In the genomic region with DNA sequence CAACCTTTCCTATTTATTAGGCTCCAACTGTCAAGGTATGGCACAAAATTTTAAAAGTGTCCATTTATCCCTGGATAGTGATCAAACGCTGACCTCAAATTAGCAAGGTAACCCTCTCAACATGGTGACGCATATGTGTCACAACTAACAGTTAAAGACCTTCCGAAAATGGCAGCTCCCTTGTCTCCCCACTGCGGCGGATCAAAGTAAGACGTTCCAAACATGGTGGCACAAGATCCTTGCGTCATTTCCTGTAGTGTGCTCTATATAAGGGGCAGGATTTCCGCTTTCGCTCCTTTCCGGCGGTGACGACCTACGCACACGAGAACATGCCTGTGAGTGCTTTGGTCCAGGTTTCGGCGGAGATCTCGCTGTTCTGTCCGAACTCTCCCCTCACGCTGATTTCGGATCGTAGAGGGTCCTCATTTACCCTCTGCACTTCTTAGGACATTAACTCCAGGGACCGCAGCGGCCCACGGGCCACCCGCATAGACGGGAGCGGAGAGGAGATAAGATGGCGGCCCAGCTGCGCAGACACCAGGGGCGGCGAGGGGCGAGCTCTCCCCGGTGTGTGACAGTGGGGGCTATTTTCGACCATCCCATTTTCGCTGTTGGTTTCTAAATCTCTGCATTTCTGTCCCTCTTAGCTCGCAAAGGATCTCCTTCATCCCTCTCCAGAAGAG, we compare ENCODE assay signal across 8 cellular contexts. TPM values are rescaled to one million over a fixed set of nuclear protein-coding genes. Genes with fewer than 3 reads are reported as not detected.
DNase-seq lines count a peak whose midpoint lies in the region; ATAC-seq and TF ChIP-seq lines count a peak whose summit lies in the region.

A gene (plus strand): TSS at position 295 of the 683 bp plus-strand sequence. CDS start 35 bp downstream, at position 330.

- ATAC-seq in HG03460 (IDR thresholded peaks at IDR 0.05; ENCODE audit: unreplicated experiment) = peak; percentile 66

- H3K4me1 ChIP-seq in colonic mucosa = peaks cover 4% of the 10 kb centered on the region

- H3K9me3 ChIP-seq in colonic mucosa = no peaks in the 10 kb centered on the region

- H3K9ac ChIP-seq in colonic mucosa (ENCODE audit: low read depth in 2 of 2, low read length in 2 of 2) = peak within 1 kb of the TSS; percentile 82 to 98

- DNase-seq in Ammon's horn (ENCODE audit: low spot score) (peak; percentile 99), GM19238 (ENCODE audit: insufficient read length, low spot score) (peak; percentile 79), NCI-H526 treated with DMSO at 0.1 percent for 48 hours (lab: John Stamatoyannopoulos, UW) (peak; percentile 100), colonic mucosa (peak; percentile 94)
- peak; percentile 96 for DNase-seq in activated CD4-positive, alpha-beta T cell treated with anti-CD3 and anti-CD28 coated beads, Interleukin-2, amount 10 ng/mL, durations not matched to agents 24 days and 14 days
- DNase-seq in stimulated activated CD4-positive, alpha-beta T cell treated with anti-CD3 and anti-CD28 coated beads, Interleukin-1b, Interleukin-23, amount 100 ng/mL, for 4 hours (ENCODE audit: low read depth in 2 of 2) = peak; percentile 57 to 86

- H3K9me3 Mint-ChIP-seq in activated CD4-positive, alpha-beta T cell treated with anti-CD3 and anti-CD28 coated beads, Interleukin-2, amount 10 ng/mL, durations not matched to agents 24 days and 14 days = peaks cover 3% of the 10 kb centered on the region

- H3K36me3 Mint-ChIP-seq in activated CD4-positive, alpha-beta T cell treated with anti-CD3 and anti-CD28 coated beads, Interleukin-2, amount 10 ng/mL, durations not matched to agents 24 days and 14 days (ENCODE audit: low read depth) = peaks cover 40% of the 10 kb centered on the region

- peak within 1 kb of the TSS; percentile 93 for H3K4me3 Mint-ChIP-seq in activated CD4-positive, alpha-beta T cell treated with anti-CD3 and anti-CD28 coated beads, Interleukin-2, amount 10 ng/mL, durations not matched to agents 24 days and 14 days

- H3K27ac Mint-ChIP-seq in activated CD4-positive, alpha-beta T cell treated with anti-CD3 and anti-CD28 coated beads, Interleukin-2, amount 10 ng/mL, durations not matched to agents 24 days and 14 days = peak within 1 kb of the TSS; percentile 96

- H3K27ac ChIP-seq in colonic mucosa (peak within 1 kb of the TSS; percentile 81), layer of hippocampus (ENCODE audit: low read depth, low read length) (peak within 1 kb of the TSS; percentile 89)

- H3K27me3 Mint-ChIP-seq in activated CD4-positive, alpha-beta T cell treated with anti-CD3 and anti-CD28 coated beads, Interleukin-2, amount 10 ng/mL, durations not matched to agents 24 days and 14 days = no peaks in the 10 kb centered on the region

- H3K36me3 ChIP-seq in colonic mucosa = no peaks in the 10 kb centered on the region

- intact Hi-C loops in activated CD4-positive, alpha-beta T cell treated with anti-CD3 and anti-CD28 coated beads, Interleukin-2, amount 10 ng/mL, durations not matched to agents 24 days and 14 days (cut with micrococcal nuclease) = loop anchor here (1.0 to 5.0 kb wide), 7 partner anchors 13 to 282 kb away; a partner anchor contains a TSS
- intact Hi-C loops in colonic mucosa (cut with DNase I) = no loop called here

- H3K27me3 ChIP-seq in colonic mucosa (no peaks in the 10 kb centered on the region), layer of hippocampus (ENCODE audit: control insufficient read depth, insufficient read depth, low read length) (no peaks in the 10 kb centered on the region)

- H3K4me3 ChIP-seq in colonic mucosa = peak within 1 kb of the TSS; percentile 87

- TF ChIP-seq CTCF in colonic mucosa (IDR thresholded peaks at IDR 0.05) = no peak

- H3K4me1 Mint-ChIP-seq in activated CD4-positive, alpha-beta T cell treated with anti-CD3 and anti-CD28 coated beads, Interleukin-2, amount 10 ng/mL, durations not matched to agents 24 days and 14 days = peaks cover 38% of the 10 kb centered on the region

RNA-seq across cellular contexts. Expression of the gene that starts here (rescaled TPM):
- 1,207 and 1,242 TPM in 2 replicates for total RNA-seq in activated CD4-positive, alpha-beta T cell treated with anti-CD3 and anti-CD28 coated beads, Interleukin-2, amount 10 ng/mL, durations not matched to agents 24 days and 14 days
- 1,000 to 10,000 TPM; 1,048 to 1,210 TPM for total RNA-seq in colonic mucosa

Comparison
In these comparisons a context has a peak if more than half of its experiments do, and no peak if none do; other contexts are left out.
1. Peak in every context shown above with its lines: DNase-seq, ATAC-seq, H3K4me3 ChIP-seq and H3K27ac ChIP-seq.